In the genomic region with DNA sequence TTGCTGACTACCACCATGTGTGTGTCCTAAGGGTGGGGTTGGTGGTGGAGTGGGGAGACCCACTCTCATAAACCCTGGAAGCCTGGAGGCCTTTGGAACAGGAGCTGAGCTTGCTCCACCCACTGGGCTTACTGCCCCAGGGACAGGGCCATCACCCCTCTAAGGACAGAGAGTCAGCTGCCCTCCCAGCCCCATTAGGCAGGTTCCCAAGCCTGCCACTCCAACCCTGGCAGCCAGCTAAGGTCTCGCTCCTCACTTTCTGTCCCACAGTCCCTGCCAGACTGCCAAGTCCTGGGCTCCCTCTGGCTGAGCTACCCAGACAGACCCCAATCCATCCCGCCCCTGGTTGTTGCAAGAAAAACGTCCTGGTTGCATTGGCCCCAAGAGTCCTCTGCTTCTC, we compare ENCODE assay signal across 22 cellular contexts. TPM values are rescaled to one million over a fixed set of nuclear protein-coding genes. Genes with fewer than 3 reads are reported as not detected.
"Had no signal": no experiment of that assay in that cellular context is flagged by ENCODE, and none has a peak within 500 bp of the region (broad histone marks: within the 10 kb centered on the region; RNA-seq: fewer than 3 reads in every experiment).

No MANE protein-coding gene starts in this region.

- H3K4me3 Mint-ChIP-seq: activated B cell treated with CpG ODN at 0.5 μM for 24 hours; activated CD4-positive, alpha-beta T cell treated with anti-CD3 and anti-CD28 coated beads for 36 hours; activated naive CD8-positive, alpha-beta T cell treated with anti-CD3 and anti-CD28 coated beads, Interleukin-2, amount 50 U/mL, for 24 hours; dendritic cell treated with granulocyte-macrophage colony-stimulating factor and Interleukin-4, amounts not matched to agents 40 ng/mL and 50 ng/mL, for 4 days; mesothelial cell of epicardium; nephron; stimulated activated naive B cell treated with anti-CD40 and anti-IgM and Interleukin-4, amounts not matched to agents 10 μg/mL and 1 μg/mL and 100 μg/mL, for 72 hours; T-helper 17 cell had no signal

- H3K36me3 Mint-ChIP-seq: mesothelial cell of epicardium; stimulated activated naive B cell treated with anti-CD40 and anti-IgM and Interleukin-4, amounts not matched to agents 10 μg/mL and 1 μg/mL and 100 μg/mL, for 72 hours had no signal

- ATAC-seq: activated CD4-positive, alpha-beta T cell treated with anti-CD3 and anti-CD28 coated beads for 36 hours; activated naive CD8-positive, alpha-beta T cell treated with anti-CD3 and anti-CD28 coated beads, Interleukin-2, amount 50 U/mL, for 24 hours; pancreas; sciatic nerve; stimulated activated naive B cell treated with anti-CD40 and anti-IgM and Interleukin-4, amounts not matched to agents 10 μg/mL and 1 μg/mL and 100 μg/mL, for 72 hours; T-helper 17 cell; upper lobe of right lung had no signal

- DNase-seq: activated B cell treated with CpG ODN at 0.5 μM for 24 hours; activated CD4-positive, alpha-beta T cell treated with anti-CD3 and anti-CD28 coated beads for 36 hours; activated CD4-positive, alpha-beta T cell treated with anti-CD3 and anti-CD28 coated beads, Interleukin-2, amount 50 U/mL, for 48 hours; activated effector memory CD4-positive, alpha-beta T cell treated with anti-CD3 and anti-CD28 coated beads, Interleukin-2, amount 50 U/mL, for 16 hours; activated naive CD4-positive, alpha-beta T cell treated with anti-CD3 and anti-CD28 coated beads, Interleukin-2, amount 50 U/mL, for 16 hours; activated naive CD8-positive, alpha-beta T cell treated with anti-CD3 and anti-CD28 coated beads, Interleukin-2, amount 50 U/mL, for 24 hours; effector CD4-positive, alpha-beta T cell; islet precursor cell; stimulated activated CD4-positive, alpha-beta T cell treated with anti-CD3 and anti-CD28 coated beads, Interleukin-15, amount 100 ng/mL, for 24 hours; stimulated activated naive B cell treated with anti-CD40 and anti-IgM and Interleukin-4, amounts not matched to agents 10 μg/mL and 1 μg/mL and 100 μg/mL, for 72 hours; T-helper 17 cell; upper lobe of right lung had no signal

- H3K9me3 Mint-ChIP-seq: activated B cell treated with CpG ODN at 0.5 μM for 24 hours; activated naive CD8-positive, alpha-beta T cell treated with anti-CD3 and anti-CD28 coated beads, Interleukin-2, amount 50 U/mL, for 24 hours; dendritic cell treated with granulocyte-macrophage colony-stimulating factor and Interleukin-4, amounts not matched to agents 40 ng/mL and 50 ng/mL, for 4 days; mesothelial cell of epicardium; nephron; stimulated activated naive B cell treated with anti-CD40 and anti-IgM and Interleukin-4, amounts not matched to agents 10 μg/mL and 1 μg/mL and 100 μg/mL, for 72 hours had no signal

- H3K27ac Mint-ChIP-seq: activated B cell treated with CpG ODN at 0.5 μM for 24 hours; activated CD4-positive, alpha-beta T cell treated with anti-CD3 and anti-CD28 coated beads for 36 hours; dendritic cell treated with granulocyte-macrophage colony-stimulating factor and Interleukin-4, amounts not matched to agents 40 ng/mL and 50 ng/mL, for 4 days; mesothelial cell of epicardium; nephron; T-helper 17 cell had no signal

- H3K27ac ChIP-seq: pancreas, upper lobe of right lung had no signal

- H3K4me3 ChIP-seq: lung, pancreas, smooth muscle cell, upper lobe of right lung had no signal

RNA-seq across cellular contexts. Expression of a gene that starts 3.8 kb away (rescaled TPM):
- total RNA-seq: activated B cell treated with CpG ODN at 0.5 μM for 24 hours, epithelial cell of proximal tubule, fibroblast of villous mesenchyme, lung, mesothelial cell of epicardium, smooth muscle cell had no signal

RNA-seq across cellular contexts. Expression of a gene that starts 23.1 kb away (rescaled TPM):
- total RNA-seq: activated B cell treated with CpG ODN at 0.5 μM for 24 hours, fibroblast of villous mesenchyme, sciatic nerve had no signal

RNA-seq across cellular contexts. Expression of a gene that starts 28.7 kb away (rescaled TPM):
- total RNA-seq: activated B cell treated with CpG ODN at 0.5 μM for 24 hours, SK-MEL-5 had no signal
